Comparison of ENCODE assay signal across 9 cellular contexts in the genomic region with DNA sequence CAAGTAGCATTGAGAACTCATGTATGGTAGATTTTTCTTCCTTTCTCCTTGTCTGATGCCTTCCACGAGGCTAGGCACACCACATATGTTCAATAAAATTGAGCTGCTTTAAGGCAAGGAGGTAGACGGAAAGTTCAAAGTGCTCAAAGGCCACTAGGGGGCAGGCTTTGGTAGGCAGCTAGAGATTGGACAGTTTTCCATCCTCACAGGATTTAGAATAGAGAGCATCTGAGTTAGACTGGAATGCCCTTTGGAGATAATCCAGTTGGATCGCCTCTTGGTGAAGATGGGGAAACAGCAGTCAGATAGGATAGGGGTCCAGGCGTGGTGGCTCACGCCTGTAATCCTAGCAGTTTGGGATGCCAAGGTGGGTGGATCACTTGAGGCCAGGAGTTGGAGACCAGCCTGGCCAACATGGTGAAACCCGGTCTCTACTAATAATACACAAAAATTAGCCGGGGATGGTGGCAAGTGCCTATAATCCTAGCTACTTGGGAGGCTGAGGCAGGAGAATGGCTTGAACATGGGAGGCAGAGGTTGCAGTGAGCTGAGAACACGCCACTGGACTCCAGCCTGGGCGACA. TPM values are rescaled to one million over a fixed set of nuclear protein-coding genes. Genes with fewer than 3 reads are reported as not detected.
DNase-seq lines count a peak whose midpoint lies in the region; ATAC-seq, FAIRE-seq and TF ChIP-seq lines count a peak whose summit lies in the region.
"Had no signal": no experiment of that assay in that cellular context is flagged by ENCODE, and none has a peak within 500 bp of the region (broad histone marks: within the 10 kb centered on the region; RNA-seq: fewer than 3 reads in every experiment).

No MANE protein-coding gene starts in this region.

- TF ChIP-seq CTCF in cardiac muscle cell (IDR thresholded peaks at IDR 0.05; ENCODE audit: low read depth, low read length) (peak; percentile 60), psoas muscle (IDR thresholded peaks at IDR 0.05) (peak; percentile 75)

- H3K9me3 Mint-ChIP-seq in activated naive CD8-positive, alpha-beta T cell treated with anti-CD3 and anti-CD28 coated beads, Interleukin-2, amount 10 ng/mL, durations not matched to agents 7 days and 5 days, result no peaks in the 10 kb centered on the region
- H3K9me3 Mint-ChIP-seq: dendritic cell treated with granulocyte-macrophage colony-stimulating factor and Interleukin-4, amounts not matched to agents 40 ng/mL and 50 ng/mL, for 4 days had no signal

- H3K36me3 Mint-ChIP-seq in activated naive CD8-positive, alpha-beta T cell treated with anti-CD3 and anti-CD28 coated beads, Interleukin-2, amount 10 ng/mL, durations not matched to agents 7 days and 5 days, result peaks cover 11% of the 10 kb centered on the region

- H3K4me3 ChIP-seq in cardiac muscle cell, result no peak overlapping the region
- H3K4me3 ChIP-seq in psoas muscle, result no peak overlapping the region

- H3K27ac ChIP-seq in cardiac muscle cell (no peak overlapping the region), psoas muscle (no peak overlapping the region)

- H3K27ac Mint-ChIP-seq in activated naive CD8-positive, alpha-beta T cell treated with anti-CD3 and anti-CD28 coated beads, Interleukin-2, amount 10 ng/mL, durations not matched to agents 7 days and 5 days, result peak overlapping the region; percentile 16
- H3K27ac Mint-ChIP-seq: dendritic cell treated with granulocyte-macrophage colony-stimulating factor and Interleukin-4, amounts not matched to agents 40 ng/mL and 50 ng/mL, for 4 days had no signal

- H3K27me3 ChIP-seq in cardiac muscle cell (no peaks in the 10 kb centered on the region), psoas muscle (ENCODE audit: insufficient read depth in 3 of 3, low read length in 2 of 3) (no peaks in the 10 kb centered on the region)

- DNase-seq in LoVo (ENCODE audit: low spot score) (peak; percentile 42), SHP77 treated with DMSO at 0.1 percent for 48 hours (lab: John Stamatoyannopoulos, UW) (peak; percentile 8), cardiac muscle cell (ENCODE audit: low read depth in 1 of 2, low spot score in 1 of 2) (peak; percentile 61 to 84), psoas muscle (peak; percentile 55 to 65)
- DNase-seq in activated naive CD8-positive, alpha-beta T cell treated with anti-CD3 and anti-CD28 coated beads, Interleukin-2, amount 10 ng/mL, durations not matched to agents 7 days and 5 days, result no peak

- peak; percentile 84 for FAIRE-seq in G401.6 (lab: Jason Lieb, UNC)

- no peaks in the 10 kb centered on the region for H3K4me1 ChIP-seq in cardiac muscle cell (ENCODE audit: low read depth)
- H3K4me1 ChIP-seq in psoas muscle, result no peaks in the 10 kb centered on the region

- POLR2A ChIA-PET in activated naive CD8-positive, alpha-beta T cell treated with anti-CD3 and anti-CD28 coated beads, Interleukin-2, amount 10 ng/mL, durations not matched to agents 7 days and 5 days (lab: Charles Lee), result interaction anchor here (1.1 to 6.9 kb wide), 4 partner anchors 12 to 91 kb away, joined by 3 to 40 read pairs (median 16); partner anchors contain the start of gene RAB33A

- H3K36me3 ChIP-seq in cardiac muscle cell, result no peaks in the 10 kb centered on the region
- no peaks in the 10 kb centered on the region for H3K36me3 ChIP-seq in psoas muscle (ENCODE audit: insufficient read depth in 1 of 2, low read depth in 1 of 2)

- H3K4me3 Mint-ChIP-seq in activated naive CD8-positive, alpha-beta T cell treated with anti-CD3 and anti-CD28 coated beads, Interleukin-2, amount 10 ng/mL, durations not matched to agents 7 days and 5 days, result peak overlapping the region; percentile 13
- H3K4me3 Mint-ChIP-seq: dendritic cell treated with granulocyte-macrophage colony-stimulating factor and Interleukin-4, amounts not matched to agents 40 ng/mL and 50 ng/mL, for 4 days had no signal

- H3K9me3 ChIP-seq in cardiac muscle cell (ENCODE audit: low read depth) (no peaks in the 10 kb centered on the region), psoas muscle (no peaks in the 10 kb centered on the region)

- peaks cover 29% of the 10 kb centered on the region for H3K4me1 Mint-ChIP-seq in activated naive CD8-positive, alpha-beta T cell treated with anti-CD3 and anti-CD28 coated beads, Interleukin-2, amount 10 ng/mL, durations not matched to agents 7 days and 5 days

- 31 to 37% (median 34%) methylated on average over 9 of the region's 9 CpGs for WGBS in psoas muscle, 3 donors

- H3K27me3 Mint-ChIP-seq in activated naive CD8-positive, alpha-beta T cell treated with anti-CD3 and anti-CD28 coated beads, Interleukin-2, amount 10 ng/mL, durations not matched to agents 7 days and 5 days, result no peaks in the 10 kb centered on the region
- H3K27me3 Mint-ChIP-seq: dendritic cell treated with granulocyte-macrophage colony-stimulating factor and Interleukin-4, amounts not matched to agents 40 ng/mL and 50 ng/mL, for 4 days had no signal

- intact Hi-C loops in psoas muscle (cut with DNase I), result loop anchor here (1.0 to 2.0 kb wide), 2 partner anchors 111 to 112 kb away; no protein-coding TSS in a partner anchor

- no peak for ATAC-seq in activated naive CD8-positive, alpha-beta T cell treated with anti-CD3 and anti-CD28 coated beads, Interleukin-2, amount 10 ng/mL, durations not matched to agents 7 days and 5 days (ENCODE audit: low read depth)
- ATAC-seq in psoas muscle (peak; percentile 60 to 85 (median 67)), GM19324 (IDR thresholded peaks at IDR 0.05; ENCODE audit: low FRiP score, unreplicated experiment) (no peak), GM19023 (IDR thresholded peaks at IDR 0.05; ENCODE audit: unreplicated experiment) (no peak)

RNA-seq across cellular contexts. Expression of gene ELF4, which starts 30.4 kb away (rescaled TPM):
- 10 to 100 TPM; 38.4 to 41.0 TPM for total RNA-seq in activated naive CD8-positive, alpha-beta T cell treated with anti-CD3 and anti-CD28 coated beads, Interleukin-2, amount 10 ng/mL, durations not matched to agents 7 days and 5 days
- total RNA-seq in cardiac muscle cell (1.8 and 1.9 TPM in 2 replicates), psoas muscle (1 to 10 TPM; 1.5 to 2.9 (median 2.2) TPM)
- polyA plus RNA-seq in cardiac muscle cell (0.88 and 1.3 TPM in 2 replicates), psoas muscle (1 to 10 TPM in 1 of 3 donors, under 1 TPM in 2; 0.55 to 1.2 (median 0.76) TPM)

Comparison
In these comparisons a context has a peak if more than half of its experiments do, and no peak if none do; other contexts are left out.
1. ATAC-seq: peak in psoas muscle (4 of 4); none in activated naive CD8-positive, alpha-beta T cell treated with anti-CD3 and anti-CD28 coated beads, Interleukin-2, amount 10 ng/mL, durations not matched to agents 7 days and 5 days (single experiment), GM19324 (single experiment) and GM19023 (single experiment).
2. RNA of gene ELF4, which starts 30.4 kb away (total RNA-seq): 38.4 to 41.0 TPM in activated naive CD8-positive, alpha-beta T cell treated with anti-CD3 and anti-CD28 coated beads, Interleukin-2, amount 10 ng/mL, durations not matched to agents 7 days and 5 days; 1.5 to 2.9 TPM in psoas muscle and 1.8 to 1.9 TPM in cardiac muscle cell; every median in the first group is over 10 times any median in the second.